1 cellular context compared by ENCODE assay signal in genomic region chrX:103663921-103664320, GRCh38.
TF ChIP-seq lines count a peak whose summit lies in the region.

No MANE protein-coding gene starts in this region.

TF ChIP-seq in H1, 55 proteins besides CTCF, POLR2A, EP300 and RAD21:
- TF ChIP-seq RFX5 (IDR thresholded peaks at IDR 0.05; ENCODE audit: borderline replicate concordance, low read depth, low read length) (no peak), KDM4A (IDR thresholded peaks at IDR 0.05; ENCODE audit: low read depth, low read length, severe bottlenecking) (peak; percentile 15)
